Comparison of ENCODE assay signal across 17 cellular contexts in the genomic region with DNA sequence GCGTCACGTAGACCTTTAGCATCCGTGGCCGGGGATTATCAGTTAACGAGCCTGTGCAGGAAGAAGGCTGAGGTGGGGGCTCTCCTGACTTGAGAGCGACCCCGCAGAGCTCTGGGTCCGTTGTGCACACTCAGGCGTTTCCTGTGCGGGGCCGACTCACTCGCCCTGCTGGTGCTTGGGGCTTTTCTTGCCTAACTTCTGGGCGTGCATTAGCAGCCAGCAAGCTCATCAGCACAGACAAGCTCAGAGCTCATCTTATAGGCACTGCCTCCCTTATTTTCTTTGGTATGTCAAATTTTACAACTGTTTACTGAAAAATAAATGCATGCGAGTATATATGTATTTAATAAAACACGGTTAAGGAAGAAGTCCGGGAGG. TPM values are rescaled to one million over a fixed set of nuclear protein-coding genes. Genes with fewer than 3 reads are reported as not detected.
DNase-seq lines count a peak whose midpoint lies in the region; ATAC-seq, FAIRE-seq and TF ChIP-seq lines count a peak whose summit lies in the region.
"Had no signal": no experiment of that assay in that cellular context is flagged by ENCODE, and none has a peak within 500 bp of the region (broad histone marks: within the 10 kb centered on the region; RNA-seq: fewer than 3 reads in every experiment).

No MANE protein-coding gene starts in this region.

- peaks cover 6% of the 10 kb centered on the region for H3K4me1 Mint-ChIP-seq in astrocyte (ENCODE audit: low read depth, unreplicated experiment)
- H3K4me1 Mint-ChIP-seq: B cell had no signal

- intact Hi-C loops in IMR-90 (cut with micrococcal nuclease) = no loop called here

- TF ChIP-seq POLR2A in IMR-90 (IDR thresholded peaks at IDR 0.05; ENCODE audit: low read depth, low read length) = no peak

- no peak for TF ChIP-seq RAD21 in IMR-90 (IDR thresholded peaks at IDR 0.05; ENCODE audit: low read length)

- H3K18ac ChIP-seq in IMR-90 (ENCODE audit: low read depth, low read length) = no peak overlapping the region

- H4K5ac ChIP-seq in IMR-90 (ENCODE audit: low read depth, low read length) = no peak overlapping the region

- H3K36me3 Mint-ChIP-seq in astrocyte (ENCODE audit: low read depth, unreplicated experiment) = peaks cover 9% of the 10 kb centered on the region

- no peak overlapping the region for H3K14ac ChIP-seq in IMR-90 (replicated peaks; ENCODE audit: low read depth, low read length)

- 0 out of 2 replicates have a peak overlapping the region, but pooled peaks have one; percentile 89 for H3K27ac ChIP-seq in BLaER1
- H3K27ac ChIP-seq in IMR-90 (ENCODE audit: insufficient read depth, low read length) = no peak overlapping the region
- H3K27ac ChIP-seq in astrocyte (ENCODE audit: low read depth, low read length) = no peak overlapping the region
- H3K27ac ChIP-seq in osteoblast (ENCODE audit: low read depth, low read length) = no peak overlapping the region

- H4K20me1 ChIP-seq in BLaER1 = no peaks in the 10 kb centered on the region
- no peaks in the 10 kb centered on the region for H4K20me1 ChIP-seq in IMR-90 (ENCODE audit: insufficient read depth, low read length)
- H4K20me1 ChIP-seq in astrocyte (ENCODE audit: insufficient read depth, low read length) = no peaks in the 10 kb centered on the region
- H4K20me1 ChIP-seq in osteoblast (ENCODE audit: insufficient read depth, low read length) = no peaks in the 10 kb centered on the region

- no peak overlapping the region for H3K4me3 Mint-ChIP-seq in astrocyte (ENCODE audit: unreplicated experiment)
- H3K4me3 Mint-ChIP-seq: B cell; CD4-positive, alpha-beta T cell; GM23338 had no signal

- no peak overlapping the region for H2BK5ac ChIP-seq in IMR-90 (ENCODE audit: low read depth, low read length, poor library complexity, severe bottlenecking)

- H3K4ac ChIP-seq in IMR-90 (ENCODE audit: low read depth, low read length) = no peak overlapping the region

- peak overlapping the region; percentile 93 for H3K4me2 ChIP-seq in BLaER1
- H3K4me2 ChIP-seq in IMR-90 (ENCODE audit: low read depth, low read length) = no peak overlapping the region
- no peak overlapping the region for H3K4me2 ChIP-seq in astrocyte (ENCODE audit: low read length)
- no peak overlapping the region for H3K4me2 ChIP-seq in osteoblast (ENCODE audit: insufficient read depth, low read length)
- H3K4me2 ChIP-seq: GM23338 had no signal

- H3K56ac ChIP-seq in IMR-90 (ENCODE audit: extremely low read depth, insufficient read depth, low read length) = no peak overlapping the region

- POLR2A ChIA-PET in IMR-90 (lab: Charles Lee; ENCODE audit: unreplicated experiment) = no interaction called here

- H2AK5ac ChIP-seq in IMR-90 (ENCODE audit: low read depth, low read length) = no peak overlapping the region

- H4K8ac ChIP-seq in IMR-90 (ENCODE audit: low read depth in 2 of 2, low read length in 2 of 2) = no peak overlapping the region

- no peak overlapping the region for H2BK15ac ChIP-seq in IMR-90 (ENCODE audit: low read depth, low read length)

- no peak for TF ChIP-seq CTCF in IMR-90 (conservative IDR thresholded peaks at IDR 0.05; ENCODE audit: low read depth, low read length)
- no peak for TF ChIP-seq CTCF in astrocyte (IDR thresholded peaks at IDR 0.05; ENCODE audit: insufficient read depth, low read depth, low read length)
- TF ChIP-seq CTCF in osteoblast (IDR thresholded peaks at IDR 0.05; ENCODE audit: extremely low read depth, low read depth, low read length) = no peak

- peak overlapping the region; percentile 26 for H3K27ac Mint-ChIP-seq in astrocyte (ENCODE audit: unreplicated experiment)
- H3K27ac Mint-ChIP-seq: B cell; CD4-positive, alpha-beta T cell; GM23338 had no signal

- H3K79me2 ChIP-seq in astrocyte (ENCODE audit: insufficient read depth, low read length) (no peaks in the 10 kb centered on the region), osteoblast (ENCODE audit: insufficient read depth, low read length) (no peaks in the 10 kb centered on the region)

- no peak overlapping the region for H2BK20ac ChIP-seq in IMR-90 (ENCODE audit: low read depth, low read length)

- WGBS in IMR-90 (ENCODE audit: extremely low coverage in 2 of 2, insufficient read length in 1 of 2), 2 experiments = 73% methylated on average over 9 of the region's 16 CpGs; no CpG with 5 or more reads in 1 of the 2 experiments

- peak overlapping the region; percentile 16 for H2AK9ac ChIP-seq in IMR-90 (replicated peaks; ENCODE audit: low read depth, low read length, poor library complexity)

- CTCF ChIA-PET in IMR-90 (lab: Yijun Ruan, JAX) = interaction anchor here (1.1 kb wide), 1 partner anchor 29 kb away, joined by 3 read pairs; no protein-coding TSS in a partner anchor

- DNase-seq in IMR-90 (no peak), astrocyte (ENCODE audit: low read depth) (no peak), osteoblast (ENCODE audit: insufficient read length, low spot score, missing footprints) (peak; percentile 69), NCI-H2196 treated with DMSO at 0.1 percent for 48 hours (lab: John Stamatoyannopoulos, UW; ENCODE audit: unreplicated experiment) (no peak), KG1 (lab: John Stamatoyannopoulos, UW) (no peak), NCI-H2227 treated with DMSO at 0.1 percent for 48 hours (lab: John Stamatoyannopoulos, UW) (no peak)
- DNase-seq: Caco-2; CD4-positive, alpha-beta T cell; HCEC 1CT had no signal

- in situ Hi-C loops in IMR-90 (cut with MboI; ENCODE audit: low sequenced_read_pairs) = no loop called here

- H3K27me3 ChIP-seq in BLaER1 (no peaks in the 10 kb centered on the region), IMR-90 (ENCODE audit: control insufficient read depth, insufficient read depth, low read length) (no peaks in the 10 kb centered on the region), astrocyte (ENCODE audit: insufficient read depth, low read length) (no peaks in the 10 kb centered on the region), osteoblast (ENCODE audit: insufficient read depth, low read length) (no peaks in the 10 kb centered on the region)

- H2BK120ac ChIP-seq in IMR-90 (ENCODE audit: low read depth, low read length) = no peak overlapping the region

- H4K91ac ChIP-seq in IMR-90 (ENCODE audit: insufficient read depth, low read depth, low read length) = no peak overlapping the region

- H3K4me3 ChIP-seq in BLaER1 = no peak overlapping the region
- no peak overlapping the region for H3K4me3 ChIP-seq in IMR-90 (ENCODE audit: insufficient read depth, low read depth, low read length)
- H3K4me3 ChIP-seq in astrocyte (ENCODE audit: insufficient read depth, low read depth, low read length) = no peak overlapping the region
- H3K4me3 ChIP-seq in osteoblast (ENCODE audit: insufficient read depth, low read length) = no peak overlapping the region
- H3K4me3 ChIP-seq: GM23338 had no signal

- peaks cover 5% of the 10 kb centered on the region for H3K27me3 Mint-ChIP-seq in astrocyte (ENCODE audit: low read depth, unreplicated experiment)
- H3K27me3 Mint-ChIP-seq: B cell; CD4-positive, alpha-beta T cell had no signal

- H3K9me3 Mint-ChIP-seq in astrocyte (ENCODE audit: unreplicated experiment) = no peaks in the 10 kb centered on the region
- H3K9me3 Mint-ChIP-seq: CD4-positive, alpha-beta T cell; GM23338 had no signal

- H3K9me1 ChIP-seq in IMR-90 (ENCODE audit: insufficient read depth, low read length) = no peaks in the 10 kb centered on the region

- dilution Hi-C loops in IMR-90 (cut with HindIII; ENCODE audit: low sequenced_read_pairs, unreplicated experiment) = no loop called here

- H3K9ac ChIP-seq in BLaER1 = no peak overlapping the region
- H3K9ac ChIP-seq in IMR-90 (ENCODE audit: low read depth, low read length) = no peak overlapping the region
- H3K9ac ChIP-seq in astrocyte (ENCODE audit: low read length) = no peak overlapping the region

- no peak overlapping the region for H2AFZ ChIP-seq in IMR-90 (replicated peaks; ENCODE audit: low read length, poor library complexity)
- H2AFZ ChIP-seq in astrocyte (ENCODE audit: low read depth, low read length) = no peak overlapping the region
- H2AFZ ChIP-seq in osteoblast (ENCODE audit: low read length) = no peak overlapping the region
- H2AFZ ChIP-seq: GM23338 had no signal

- no peak overlapping the region for H3K23ac ChIP-seq in IMR-90 (ENCODE audit: low read depth, low read length)

- no peaks in the 10 kb centered on the region for H3K79me1 ChIP-seq in IMR-90 (ENCODE audit: low read depth in 1 of 2, low read length in 2 of 2)

- no peaks in the 10 kb centered on the region for H3K36me3 ChIP-seq in BLaER1
- no peaks in the 10 kb centered on the region for H3K36me3 ChIP-seq in IMR-90 (ENCODE audit: control insufficient read depth, insufficient read depth, low read length)
- no peaks in the 10 kb centered on the region for H3K36me3 ChIP-seq in astrocyte (ENCODE audit: insufficient read depth, low read length)
- H3K36me3 ChIP-seq in osteoblast (ENCODE audit: insufficient read depth, low read length) = no peaks in the 10 kb centered on the region

- no TSS peak for BruUV-seq in IMR-90 (replicated peaks; lab: Mats Ljungman, UMichigan)

- FAIRE-seq in astrocyte (lab: Jason Lieb, UNC) = no peak
- FAIRE-seq: D721Med, G401.6, GM12891, GM19239, H54 had no signal

- H3K4me1 ChIP-seq in BLaER1 = peaks cover 94% of the 10 kb centered on the region
- peaks cover 6% of the 10 kb centered on the region; the same call in 1 of the 2 replicates for H3K4me1 ChIP-seq in IMR-90 (ENCODE audit: control insufficient read depth, insufficient read depth, low read length)
- no peaks in the 10 kb centered on the region for H3K4me1 ChIP-seq in astrocyte (ENCODE audit: insufficient read depth, low read length)
- no peaks in the 10 kb centered on the region for H3K4me1 ChIP-seq in osteoblast (ENCODE audit: insufficient read depth, low read length)

- no peaks in the 10 kb centered on the region for H3K9me3 ChIP-seq in BLaER1
- H3K9me3 ChIP-seq in IMR-90 (ENCODE audit: control insufficient read depth, insufficient read depth, low read length) = no peaks in the 10 kb centered on the region
- H3K9me3 ChIP-seq in astrocyte (ENCODE audit: insufficient read depth, low read depth, low read length) = no peaks in the 10 kb centered on the region
- no peaks in the 10 kb centered on the region for H3K9me3 ChIP-seq in osteoblast (ENCODE audit: low read depth, low read length)
- H3K9me3 ChIP-seq: Caco-2 had no signal

- no peak for ATAC-seq in IMR-90 (ENCODE audit: low read depth)

TF ChIP-seq in IMR-90, 13 proteins besides CTCF, POLR2A, EP300 and RAD21 (continues in another document):
- TF ChIP-seq NFE2L2 (IDR thresholded peaks at IDR 0.05; ENCODE audit: low read depth, low read length) (no peak), CEBPB (IDR thresholded peaks at IDR 0.05; ENCODE audit: low read depth, low read length) (no peak), RCOR1 (IDR thresholded peaks at IDR 0.05; ENCODE audit: insufficient replicate concordance, low read length) (no peak), BHLHE40 (IDR thresholded peaks at IDR 0.05; ENCODE audit: low read depth, low read length) (no peak), MAFK (IDR thresholded peaks at IDR 0.05; ENCODE audit: low read depth, low read length) (no peak)

RNA-seq across cellular contexts. Expression of a gene that starts 23.7 kb away (rescaled TPM):
- total RNA-seq in IMR-90 (2012; rRNA removed) = 0.28 and 0.36 TPM in 2 replicates
- polyA plus RNA-seq in IMR-90 (2012; rRNA removed) = 0.67 and 0.69 TPM in 2 replicates
- polyA plus RNA-seq in IMR-90 (2012; cell fraction: cytosol; rRNA removed) = 0.65 and 0.70 TPM in 2 replicates
- 3.2 and 4.4 TPM in 2 replicates for polyA plus RNA-seq in IMR-90 (2012; cell fraction: nucleus; rRNA removed; ENCODE audit: low replicate concordance)
- 2.5 and 3.1 TPM in 2 replicates for total RNA-seq in astrocyte
- total RNA-seq in osteoblast = 3.8 and 5.1 TPM in 2 replicates
